17 cellular contexts compared by ENCODE assay signal in genomic region chr20:35385733-35386132, GRCh38. TPM values are rescaled to one million over a fixed set of nuclear protein-coding genes. Genes with fewer than 3 reads are reported as not detected.
DNase-seq lines count a peak whose midpoint lies in the region; TF ChIP-seq lines count a peak whose summit lies in the region.
"Had no signal": no experiment of that assay in that cellular context is flagged by ENCODE, and none has a peak within 500 bp of the region (broad histone marks: within the 10 kb centered on the region; RNA-seq: fewer than 3 reads in every experiment).

No MANE protein-coding gene starts in this region.

- H3K36me3 ChIP-seq in H7 (replicated peaks; ENCODE audit: control insufficient read depth, insufficient read depth, low read length): peaks cover 10% of the 10 kb centered on the region
- peaks cover 5 to 63% (median 6%) of the 10 kb centered on the region in 3 donors for H3K36me3 ChIP-seq in esophagus squamous epithelium

- H3K4me1 ChIP-seq in esophagus squamous epithelium: no peaks in the 10 kb centered on the region
- H3K4me1 ChIP-seq: HAP-1 had no signal

- intact Hi-C loops in esophagus squamous epithelium (cut with DNase I): no loop called here

- WGBS in esophagus squamous epithelium, 2 donors: 76 to 78% methylated on average over 3 of the region's 3 CpGs

- H3K4me3 ChIP-seq in H7 (ENCODE audit: insufficient read depth, low read depth, low read length) (no peak overlapping the region), esophagus squamous epithelium (no peak overlapping the region)
- H3K4me3 ChIP-seq: GM23338, HAP-1 had no signal

- DNase-seq in amniotic epithelial cell (ENCODE audit: low read depth) (peak; percentile 70), dermis blood vessel endothelial cell (peak; percentile 4), iris pigment epithelial cell (ENCODE audit: low read depth) (peak; percentile 44), GOT3 (lab: John Stamatoyannopoulos, UW) (no peak), H7 (no peak), esophagus squamous epithelium (lab: John Stamatoyannopoulos, UW) (no peak)
- no peak for DNase-seq in activated CD4-positive, CD25-positive, alpha-beta regulatory T cell treated with anti-CD3 and anti-CD28 coated beads, Interleukin-2, amount 50 U/mL, for 72 hours
- DNase-seq: C1 segment of cervical spinal cord; Calu3; CD4-positive, alpha-beta T cell; DMS 273 treated with DMSO at 0.1 percent for 48 hours; DMS79; HFFc6 had no signal

- no peak for TF ChIP-seq CTCF in esophagus squamous epithelium (IDR thresholded peaks at IDR 0.05)

- TF ChIP-seq POLR2A in esophagus squamous epithelium (IDR thresholded peaks at IDR 0.05): no peak

- H3K9me3 ChIP-seq in esophagus squamous epithelium: no peaks in the 10 kb centered on the region
- H3K9me3 ChIP-seq: HAP-1 had no signal

- no peak overlapping the region for H3K27ac ChIP-seq in esophagus squamous epithelium

- H3K27me3 ChIP-seq in H7 (ENCODE audit: control insufficient read depth, insufficient read depth, low read length) (no peaks in the 10 kb centered on the region), esophagus squamous epithelium (no peaks in the 10 kb centered on the region)

RNA-seq across cellular contexts. Expression of gene UQCC1, which starts 26.0 kb away (rescaled TPM):
- total RNA-seq in dermis blood vessel endothelial cell (20.4 and 22.6 TPM in 2 replicates), esophagus squamous epithelium (10 to 100 TPM; 13.2 to 28.2 (median 23.0) TPM)
- 48.2 and 49.5 TPM in 2 replicates for total RNA-seq in H7 (2014; rRNA removed; shearing (Covaris generic))

RNA-seq across cellular contexts. Expression of gene GDF5, which starts 52.3 kb away (rescaled TPM):
- 0.17 and 0.56 TPM in 2 replicates for total RNA-seq in dermis blood vessel endothelial cell
- total RNA-seq in H7 (2014; rRNA removed; shearing (Covaris generic)): 0.03 TPM in 1 of 2 replicates, not detected in the other
- total RNA-seq in esophagus squamous epithelium: under 1 TPM in 1 of 4 donors, not detected in 3; 0.38 TPM
- total RNA-seq: B cell; Calu3; CD4-positive, alpha-beta T cell; GM23338; HepG2 had no signal

Comparison
In these comparisons a context has a peak if more than half of its experiments do, and no peak if none do; other contexts are left out.
1. DNase-seq: peak in amniotic epithelial cell (single experiment), dermis blood vessel endothelial cell (single experiment) and iris pigment epithelial cell (single experiment); none in GOT3 (single experiment), activated CD4-positive, CD25-positive, alpha-beta regulatory T cell treated with anti-CD3 and anti-CD28 coated beads, Interleukin-2, amount 50 U/mL, for 72 hours (single experiment), H7 (single experiment) and esophagus squamous epithelium (single experiment).